Comparison of ENCODE assay signal across 15 cellular contexts in genomic region chr20:38000293-38000692, GRCh38.
"Had no signal": no experiment of that assay in that cellular context is flagged by ENCODE, and none has a peak within 500 bp of the region (broad histone marks: within the 10 kb centered on the region; RNA-seq: fewer than 3 reads in every experiment).

No MANE protein-coding gene starts in this region.

- H3K9me3 ChIP-seq: body of pancreas, esophagus squamous epithelium, heart right ventricle, sigmoid colon, spleen had no signal

- H3K4me1 ChIP-seq: body of pancreas, esophagus squamous epithelium had no signal

- H3K27me3 ChIP-seq: body of pancreas, esophagus squamous epithelium, heart right ventricle, sigmoid colon, spleen had no signal

- DNase-seq: activated CD4-positive, alpha-beta T cell treated with anti-CD3 and anti-CD28 coated beads, Interleukin-2, amount 10 ng/mL, durations not matched to agents 24 days and 14 days; activated CD4-positive, CD25-positive, alpha-beta regulatory T cell; activated CD8-positive, alpha-beta T cell treated with anti-CD3 and anti-CD28 coated beads for 36 hours; activated effector memory CD4-positive, alpha-beta T cell treated with anti-CD3 and anti-CD28 coated beads, Interleukin-2, amount 50 U/mL, for 16 hours; activated naive CD8-positive, alpha-beta T cell treated with anti-CD3 and anti-CD28 coated beads for 36 hours; activated T-cell treated with anti-CD3 and anti-CD28 coated beads, Interleukin-2, amount 50 U/mL, for 4 hours; body of pancreas; effector CD4-positive, alpha-beta T cell; esophagus squamous epithelium; heart right ventricle; naive thymus-derived CD8-positive, alpha-beta T cell; sigmoid colon; spleen; stimulated activated naive CD8-positive, alpha-beta T cell treated with anti-CD3 and anti-CD28 coated beads, Interleukin-15, Interleukin-2, amounts not matched to agents 100 U/mL and 50 U/mL, for 24 hours; T1000 had no signal

- H3K4me3 ChIP-seq: body of pancreas, esophagus squamous epithelium, heart right ventricle, sigmoid colon, spleen had no signal

- H3K27ac ChIP-seq: body of pancreas, esophagus squamous epithelium, heart right ventricle, sigmoid colon, spleen had no signal

- ATAC-seq: activated CD8-positive, alpha-beta T cell treated with anti-CD3 and anti-CD28 coated beads for 36 hours; body of pancreas; heart right ventricle; naive thymus-derived CD8-positive, alpha-beta T cell; stimulated activated naive CD8-positive, alpha-beta T cell treated with anti-CD3 and anti-CD28 coated beads, Interleukin-15, Interleukin-2, amounts not matched to agents 100 U/mL and 50 U/mL, for 24 hours had no signal
